8 cellular contexts compared by ENCODE assay signal in genomic region chr19:19959151-19959799, GRCh38. TPM values are rescaled to one million over a fixed set of nuclear protein-coding genes. Genes with fewer than 3 reads are reported as not detected.
DNase-seq lines count a peak whose midpoint lies in the region; ATAC-seq and TF ChIP-seq lines count a peak whose summit lies in the region.
"Not testable (repeated sequence)": the region's sequence is repeated elsewhere in the genome, so short reads cannot be mapped to it uniquely, and the experiment has no call there.

No MANE protein-coding gene starts in this region.

- not testable (repeated sequence) for H3K4me1 ChIP-seq in mucosa of descending colon (ENCODE audit: low read depth)

- in situ Hi-C loops in GM13976 (cut with MboI; ENCODE audit: low sequenced_read_pairs, unreplicated experiment): loop anchor here (10.0 kb wide), 1 partner anchor 424 kb away; the partner anchor contains the start of gene CILP2

- intact Hi-C loops in mucosa of descending colon (cut with DNase I, micrococcal nuclease): not testable (repeated sequence)

- not testable (repeated sequence) for H3K36me3 Mint-ChIP-seq in activated naive CD8-positive, alpha-beta T cell treated with anti-CD3 and anti-CD28 coated beads for 36 hours

- not testable (repeated sequence) for H3K4me3 Mint-ChIP-seq in activated naive CD8-positive, alpha-beta T cell treated with anti-CD3 and anti-CD28 coated beads for 36 hours

- DNase-seq in A172 (ENCODE audit: low spot score) (peak; percentile 35), NCI-H2196 (lab: John Stamatoyannopoulos, UW; ENCODE audit: unreplicated experiment) (peak; percentile 53), fibroblast of villous mesenchyme (ENCODE audit: low read depth) (peak; percentile 60), mucosa of descending colon (peak; percentile 52 to 89 (median 82))
- not testable (repeated sequence) for DNase-seq in GM13976 (ENCODE audit: low spot score)
- peak; percentile 69 for DNase-seq in activated naive CD8-positive, alpha-beta T cell treated with anti-CD3 and anti-CD28 coated beads for 36 hours
- peak; percentile 62 to 70 for DNase-seq in stimulated activated CD4-positive, alpha-beta T cell treated with anti-CD3 and anti-CD28 coated beads, Interleukin-2, amount 100 ng/mL, for 48 hours

- H3K27ac Mint-ChIP-seq in activated naive CD8-positive, alpha-beta T cell treated with anti-CD3 and anti-CD28 coated beads for 36 hours: not testable (repeated sequence)

- H3K27me3 Mint-ChIP-seq in activated naive CD8-positive, alpha-beta T cell treated with anti-CD3 and anti-CD28 coated beads for 36 hours: not testable (repeated sequence)

- not testable (repeated sequence) for H3K4me3 ChIP-seq in fibroblast of villous mesenchyme (ENCODE audit: low read depth, low read length); mucosa of descending colon

- ATAC-seq in mucosa of descending colon: not testable (repeated sequence)

- H3K9me3 Mint-ChIP-seq in activated naive CD8-positive, alpha-beta T cell treated with anti-CD3 and anti-CD28 coated beads for 36 hours: not testable (repeated sequence)

- TF ChIP-seq CTCF in GM13976 (IDR thresholded peaks at IDR 0.05; ENCODE audit: borderline replicate concordance, control extremely low read depth, extremely low read depth, insufficient read depth, missing control alignments) (peak; percentile 52), VCaP (conservative IDR thresholded peaks at IDR 0.05) (peak; percentile 78), fibroblast of villous mesenchyme (IDR thresholded peaks at IDR 0.05; ENCODE audit: insufficient read depth, low read depth, low read length) (peak; percentile 61), mucosa of descending colon (IDR thresholded peaks at IDR 0.05) (peak; percentile 53)

- H3K9me3 ChIP-seq in mucosa of descending colon: not testable (repeated sequence)

- H3K4me1 Mint-ChIP-seq in activated naive CD8-positive, alpha-beta T cell treated with anti-CD3 and anti-CD28 coated beads for 36 hours: not testable (repeated sequence)

- H3K36me3 ChIP-seq in mucosa of descending colon (ENCODE audit: low read depth): not testable (repeated sequence)

- not testable (repeated sequence) for H3K27ac ChIP-seq in VCaP

RNA-seq across cellular contexts. Expression of gene ZNF93, which starts 58.5 kb away (rescaled TPM):
- 5.3 and 6.8 TPM in 2 replicates for total RNA-seq in A172 (2014; rRNA removed; shearing (Covaris generic))
- 10 to 100 TPM; 15.9 to 17.3 TPM for total RNA-seq in activated naive CD8-positive, alpha-beta T cell treated with anti-CD3 and anti-CD28 coated beads for 36 hours
- total RNA-seq in fibroblast of villous mesenchyme: 6.4 and 11.2 TPM in 2 replicates
- 1 to 10 TPM; 3.2 to 6.1 (median 3.8) TPM for total RNA-seq in mucosa of descending colon
